1 cellular context compared by ENCODE assay signal in genomic region chr3:34035775-34036174, GRCh38.
TF ChIP-seq lines count a peak whose summit lies in the region.

No MANE protein-coding gene starts in this region.

TF ChIP-seq in GM23338, 12 proteins besides CTCF, POLR2A, EP300 and RAD21 (continued from another document):
- TF ChIP-seq ZNF462 (CRISPR knock-in tag; IDR thresholded peaks at IDR 0.05) = no peak
